In genomic region chr22:48376428-48376827, GRCh38 we compare ENCODE assay signal across 22 cellular contexts.
DNase-seq lines count a peak whose midpoint lies in the region; ATAC-seq and TF ChIP-seq lines count a peak whose summit lies in the region.
"Had no signal": no experiment of that assay in that cellular context is flagged by ENCODE, and none has a peak within 500 bp of the region (broad histone marks: within the 10 kb centered on the region; RNA-seq: fewer than 3 reads in every experiment).

No MANE protein-coding gene starts in this region.

- DNase-seq in WTC11 (ENCODE audit: low spot score) (no peak), ecto neural progenitor cell (ENCODE audit: low spot score) (peak; percentile 41), islet precursor cell (peak; percentile 5), spleen (peak; percentile 25), NCI-H2107 (lab: John Stamatoyannopoulos, UW) (no peak), NCI-H774 (lab: John Stamatoyannopoulos, UW) (no peak)
- DNase-seq: ACHN; BE2C; C1 segment of cervical spinal cord; CD4-positive, CD25-positive, alpha-beta regulatory T cell; CD8-positive, alpha-beta memory T cell; COR-L47; DMS 273 treated with DMSO at 0.1 percent for 48 hours; DMS53; DND-41; EL; GM23248; HFFc6 had no signal

- CTCF ChIA-PET in WTC11 (lab: Charles Lee) = no interaction called here

- no peaks in the 10 kb centered on the region for H3K4me1 ChIP-seq in spleen
- H3K4me1 ChIP-seq: BE2C had no signal

- H3K27ac Mint-ChIP-seq in WTC11 = no peak overlapping the region
- H3K27ac Mint-ChIP-seq: CD4-positive, CD25-positive, alpha-beta regulatory T cell; CD8-positive, alpha-beta memory T cell; HFFc6 had no signal

- H3K27me3 Mint-ChIP-seq in WTC11 (ENCODE audit: low read depth) = peaks cover 16% of the 10 kb centered on the region

- POLR2A ChIA-PET in WTC11 (lab: Charles Lee) = no interaction called here

- no peak overlapping the region for H3K4me3 Mint-ChIP-seq in WTC11
- H3K4me3 Mint-ChIP-seq: CD4-positive, CD25-positive, alpha-beta regulatory T cell; CD8-positive, alpha-beta memory T cell; HFFc6 had no signal

- no peaks in the 10 kb centered on the region for H3K9me3 Mint-ChIP-seq in WTC11
- H3K9me3 Mint-ChIP-seq: CD8-positive, alpha-beta memory T cell had no signal

- peaks cover 49% of the 10 kb centered on the region for H3K4me1 Mint-ChIP-seq in WTC11
- H3K4me1 Mint-ChIP-seq: CD4-positive, CD25-positive, alpha-beta regulatory T cell; CD8-positive, alpha-beta memory T cell had no signal

- intact Hi-C loops in spleen (cut with DNase I; ENCODE audit: low total_unique reads) = no loop called here

- H3K27me3 ChIP-seq in spleen (replicated peaks in 1 of 7) = peaks cover 0 to 75% (median 15%) of the 10 kb centered on the region in 7 donors
- H3K27me3 ChIP-seq: BE2C had no signal

- H3K4me3 ChIP-seq in spleen = no peak overlapping the region
- H3K4me3 ChIP-seq: GM12878, GM23248 had no signal

- TF ChIP-seq CTCF in WTC11 (IDR thresholded peaks at IDR 0.05) (no peak), spleen (IDR thresholded peaks at IDR 0.05 in 8 of 11, conservative IDR thresholded peaks at IDR 0.05 in 3 of 11) (no peak)

- 25 to 36% (median 30%) methylated on average over 8 of the region's 8 CpGs for WGBS in spleen, 5 donors

- TF ChIP-seq POLR2A in spleen (IDR thresholded peaks at IDR 0.05) = no peak

- H3K36me3 Mint-ChIP-seq in WTC11 = no peaks in the 10 kb centered on the region
- H3K36me3 Mint-ChIP-seq: CD4-positive, CD25-positive, alpha-beta regulatory T cell; CD8-positive, alpha-beta memory T cell had no signal

- no peaks in the 10 kb centered on the region for H3K9me3 ChIP-seq in spleen
- H3K9me3 ChIP-seq: BE2C had no signal

- peak; percentile 60 for ATAC-seq in WTC11
- no peak for ATAC-seq in HG02623 (IDR thresholded peaks at IDR 0.05; ENCODE audit: unreplicated experiment)
- ATAC-seq in HG03159 (IDR thresholded peaks at IDR 0.05; ENCODE audit: unreplicated experiment) = no peak
- ATAC-seq: GM12878, HCT116 had no signal

- H3K36me3 ChIP-seq in spleen = no peaks in the 10 kb centered on the region
- H3K36me3 ChIP-seq: BE2C had no signal

- no peak overlapping the region for H3K27ac ChIP-seq in spleen
- H3K27ac ChIP-seq: GM23248 had no signal

TF ChIP-seq in WTC11, 78 proteins besides CTCF, POLR2A, EP300 and RAD21:
- TF ChIP-seq ZNF671 (CRISPR knock-in tag; IDR thresholded peaks at IDR 0.05) (no peak), ATF1 (CRISPR knock-in tag; IDR thresholded peaks at IDR 0.05) (no peak), FOXP1 (CRISPR knock-in tag; IDR thresholded peaks at IDR 0.05; ENCODE audit: borderline replicate concordance) (no peak), NFYB (CRISPR knock-in tag; conservative IDR thresholded peaks at IDR 0.05; ENCODE audit: low read depth) (no peak), ZNF232 (CRISPR knock-in tag; IDR thresholded peaks at IDR 0.05) (no peak), HMGA2 (CRISPR knock-in tag; IDR thresholded peaks at IDR 0.05) (no peak), SMAD3 (CRISPR knock-in tag; IDR thresholded peaks at IDR 0.05; ENCODE audit: borderline replicate concordance) (no peak)

Comparison
In these comparisons a context has a peak if more than half of its experiments do, and no peak if none do; other contexts are left out.
1. DNase-seq: peak in ecto neural progenitor cell (single experiment), islet precursor cell (single experiment) and spleen (single experiment); none in WTC11 (single experiment), NCI-H2107 (single experiment) and NCI-H774 (single experiment).